15 cellular contexts compared by ENCODE assay signal in genomic region chr15:57385923-57386390, GRCh38. TPM values are rescaled to one million over a fixed set of nuclear protein-coding genes. Genes with fewer than 3 reads are reported as not detected.
"Had no signal": no experiment of that assay in that cellular context is flagged by ENCODE, and none has a peak within 500 bp of the region (broad histone marks: within the 10 kb centered on the region; RNA-seq: fewer than 3 reads in every experiment).

No MANE protein-coding gene starts in this region.

- H3K4me3 Mint-ChIP-seq: activated CD4-positive, alpha-beta memory T cell treated with anti-CD3 and anti-CD28 coated beads, Interleukin-2, amount 10 ng/mL, durations not matched to agents 7 days and 5 days; activated naive CD8-positive, alpha-beta T cell treated with anti-CD3 and anti-CD28 coated beads, Interleukin-2, amount 10 ng/mL, durations not matched to agents 7 days and 5 days; naive thymus-derived CD8-positive, alpha-beta T cell had no signal

- DNase-seq: activated CD4-positive, alpha-beta memory T cell treated with anti-CD3 and anti-CD28 coated beads, Interleukin-2, amount 10 ng/mL, durations not matched to agents 7 days and 5 days; activated gamma-delta T cell; activated naive CD8-positive, alpha-beta T cell treated with anti-CD3 and anti-CD28 coated beads, Interleukin-2, amount 10 ng/mL, durations not matched to agents 7 days and 5 days; activated T-cell treated with anti-CD3 and anti-CD28 coated beads, Interleukin-2, amount 50 U/mL, for 48 hours; anterior cingulate cortex; esophagus squamous epithelium; foreskin fibroblast; glutamatergic neuron; naive thymus-derived CD8-positive, alpha-beta T cell; posterior cingulate gyrus; stomach; T1000 had no signal

- ATAC-seq: naive thymus-derived CD8-positive, alpha-beta T cell had no signal

- H3K4me1 Mint-ChIP-seq: activated CD4-positive, alpha-beta memory T cell treated with anti-CD3 and anti-CD28 coated beads, Interleukin-2, amount 10 ng/mL, durations not matched to agents 7 days and 5 days; activated naive CD8-positive, alpha-beta T cell treated with anti-CD3 and anti-CD28 coated beads, Interleukin-2, amount 10 ng/mL, durations not matched to agents 7 days and 5 days; naive thymus-derived CD8-positive, alpha-beta T cell had no signal

- H3K4me3 ChIP-seq: breast epithelium, esophagus squamous epithelium, lung, stomach, vagina had no signal

- H3K36me3 Mint-ChIP-seq: activated naive CD8-positive, alpha-beta T cell treated with anti-CD3 and anti-CD28 coated beads, Interleukin-2, amount 10 ng/mL, durations not matched to agents 7 days and 5 days; naive thymus-derived CD8-positive, alpha-beta T cell had no signal

- H3K27ac ChIP-seq: breast epithelium, esophagus squamous epithelium, vagina had no signal

- H3K9me3 ChIP-seq: breast epithelium, esophagus squamous epithelium, stomach, vagina had no signal

- H3K36me3 ChIP-seq: breast epithelium, esophagus squamous epithelium, stomach, vagina had no signal

- H3K4me1 ChIP-seq: breast epithelium had no signal

- H3K27me3 ChIP-seq: breast epithelium, esophagus squamous epithelium, stomach, vagina had no signal

- H3K9me3 Mint-ChIP-seq: activated CD4-positive, alpha-beta memory T cell treated with anti-CD3 and anti-CD28 coated beads, Interleukin-2, amount 10 ng/mL, durations not matched to agents 7 days and 5 days had no signal

- H3K27ac Mint-ChIP-seq: activated CD4-positive, alpha-beta memory T cell treated with anti-CD3 and anti-CD28 coated beads, Interleukin-2, amount 10 ng/mL, durations not matched to agents 7 days and 5 days; activated naive CD8-positive, alpha-beta T cell treated with anti-CD3 and anti-CD28 coated beads, Interleukin-2, amount 10 ng/mL, durations not matched to agents 7 days and 5 days; naive thymus-derived CD8-positive, alpha-beta T cell had no signal

RNA-seq across cellular contexts. Expression of gene CGNL1, which starts 9.7 kb away (rescaled TPM):
- total RNA-seq: activated CD4-positive, alpha-beta memory T cell treated with anti-CD3 and anti-CD28 coated beads, Interleukin-2, amount 10 ng/mL, durations not matched to agents 7 days and 5 days; activated naive CD8-positive, alpha-beta T cell treated with anti-CD3 and anti-CD28 coated beads, Interleukin-2, amount 10 ng/mL, durations not matched to agents 7 days and 5 days; naive thymus-derived CD8-positive, alpha-beta T cell had no signal
- polyA plus RNA-seq: naive thymus-derived CD8-positive, alpha-beta T cell had no signal
